In the genomic region with DNA sequence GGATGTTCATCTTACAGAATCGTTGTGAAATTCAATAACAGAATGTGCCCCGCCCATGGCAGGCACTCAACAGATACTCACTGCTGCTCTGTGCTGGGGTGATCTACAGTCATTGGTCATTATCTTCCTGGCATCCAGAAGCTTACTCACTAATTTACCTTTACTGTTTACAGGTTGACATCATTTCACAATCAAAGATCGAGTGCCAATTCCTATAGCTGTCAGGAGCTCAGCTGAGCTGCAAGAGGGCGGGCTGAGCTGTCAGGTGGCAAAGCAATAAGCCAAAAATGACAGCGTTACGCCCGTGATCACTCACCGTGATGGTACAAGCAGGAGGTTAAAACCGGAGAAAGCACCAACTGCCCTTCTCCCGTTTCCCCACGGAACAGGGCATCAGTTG, we compare ENCODE assay signal across 14 cellular contexts. TPM values are rescaled to one million over a fixed set of nuclear protein-coding genes. Genes with fewer than 3 reads are reported as not detected.
DNase-seq lines count a peak whose midpoint lies in the region; TF ChIP-seq lines count a peak whose summit lies in the region.
"Had no signal": no experiment of that assay in that cellular context is flagged by ENCODE, and none has a peak within 500 bp of the region (broad histone marks: within the 10 kb centered on the region; RNA-seq: fewer than 3 reads in every experiment).

No MANE protein-coding gene starts in this region.

- H3K4me1 Mint-ChIP-seq in endodermal cell: no peaks in the 10 kb centered on the region

- H4K8ac ChIP-seq in mesenchymal stem cell (ENCODE audit: low read length): no peak overlapping the region

- no peak for TF ChIP-seq CTCF in endodermal cell (conservative IDR thresholded peaks at IDR 0.05)

- H3K14ac ChIP-seq in mesenchymal stem cell (ENCODE audit: low read length in 2 of 2): no peak overlapping the region

- H3K4me1 ChIP-seq in Karpas-422 (ENCODE audit: low read length): no peaks in the 10 kb centered on the region
- H3K4me1 ChIP-seq in mesenchymal stem cell (ENCODE audit: control insufficient read depth, insufficient read depth, low read depth, low read length): peaks cover 2% of the 10 kb centered on the region
- H3K4me1 ChIP-seq in endodermal cell (ENCODE audit: control insufficient read depth, insufficient read depth, low read length): no peaks in the 10 kb centered on the region

- no peaks in the 10 kb centered on the region for H3K79me1 ChIP-seq in mesenchymal stem cell (replicated peaks; ENCODE audit: low read length, poor library complexity, severe bottlenecking)

- no peaks in the 10 kb centered on the region for H3K9me3 ChIP-seq in Karpas-422 (ENCODE audit: low read length)
- H3K9me3 ChIP-seq in mesenchymal stem cell (ENCODE audit: control insufficient read depth, low read length): no peaks in the 10 kb centered on the region
- H3K9me3 ChIP-seq in endodermal cell (ENCODE audit: control insufficient read depth, low read length): no peaks in the 10 kb centered on the region

- no peak overlapping the region for H3K4me2 ChIP-seq in Karpas-422 (ENCODE audit: low read depth, low read length, poor library complexity, severe bottlenecking)
- no peak overlapping the region for H3K4me2 ChIP-seq in mesenchymal stem cell (ENCODE audit: low read length, poor library complexity, severe bottlenecking)

- H3K27ac Mint-ChIP-seq in endodermal cell: no peak overlapping the region
- H3K27ac Mint-ChIP-seq: activated naive CD4-positive, alpha-beta T cell treated with anti-CD3 and anti-CD28 coated beads for 36 hours; stimulated activated naive CD8-positive, alpha-beta T cell treated with anti-CD3 and anti-CD28 coated beads, Interleukin-15, amount 100 ng/mL, for 72 hours had no signal

- H3K79me2 ChIP-seq in Karpas-422 (ENCODE audit: low read length): no peaks in the 10 kb centered on the region

- H3K9ac ChIP-seq in Karpas-422 (ENCODE audit: low read length) (no peak overlapping the region), mesenchymal stem cell (ENCODE audit: low read length) (no peak overlapping the region), endodermal cell (ENCODE audit: extremely low read depth, low read length, poor library complexity, severe bottlenecking) (no peak overlapping the region)

- H2BK120ac ChIP-seq in mesenchymal stem cell (ENCODE audit: low read depth, low read length): no peak overlapping the region

- H2AFZ ChIP-seq in Karpas-422 (ENCODE audit: low read length): no peak overlapping the region
- H2AFZ ChIP-seq in mesenchymal stem cell (ENCODE audit: low read depth, low read length): no peak overlapping the region

- no peaks in the 10 kb centered on the region for H3K36me3 Mint-ChIP-seq in endodermal cell (ENCODE audit: low read depth)

- no peak overlapping the region for H2BK12ac ChIP-seq in mesenchymal stem cell (ENCODE audit: low read length in 2 of 2)

- WGBS in mesenchymal stem cell: 90% methylated on average over 11 of the region's 11 CpGs
- 90% methylated on average over 11 of the region's 11 CpGs for WGBS in endodermal cell (ENCODE audit: insufficient coverage in 1 of 2, insufficient read length in 1 of 2), 2 experiments

- no peak overlapping the region for H3K23ac ChIP-seq in mesenchymal stem cell (ENCODE audit: low read length in 2 of 2)

- H3K4me3 Mint-ChIP-seq in endodermal cell: no peak overlapping the region
- H3K4me3 Mint-ChIP-seq: activated naive CD4-positive, alpha-beta T cell treated with anti-CD3 and anti-CD28 coated beads for 36 hours; stimulated activated naive CD8-positive, alpha-beta T cell treated with anti-CD3 and anti-CD28 coated beads, Interleukin-15, amount 100 ng/mL, for 72 hours had no signal

- no peak overlapping the region for H3K4ac ChIP-seq in mesenchymal stem cell (ENCODE audit: low read depth in 1 of 2, low read length in 2 of 2)

- H2BK15ac ChIP-seq in mesenchymal stem cell (ENCODE audit: low read depth, poor library complexity, severe bottlenecking): peak overlapping the region; percentile 26

- no peak overlapping the region for H2BK5ac ChIP-seq in mesenchymal stem cell (ENCODE audit: low read depth, low read length, poor library complexity, severe bottlenecking)

- H3K9me3 Mint-ChIP-seq in endodermal cell: peaks cover 4% of the 10 kb centered on the region
- H3K9me3 Mint-ChIP-seq: activated naive CD4-positive, alpha-beta T cell treated with anti-CD3 and anti-CD28 coated beads for 36 hours; stimulated activated naive CD8-positive, alpha-beta T cell treated with anti-CD3 and anti-CD28 coated beads, Interleukin-15, amount 100 ng/mL, for 72 hours had no signal

- H3K36me3 ChIP-seq in Karpas-422 (ENCODE audit: insufficient read depth, low read length): no peaks in the 10 kb centered on the region
- H3K36me3 ChIP-seq in mesenchymal stem cell (ENCODE audit: control insufficient read depth in 1 of 2, insufficient read depth in 2 of 2, low read depth in 1 of 2, low read length in 2 of 2): no peaks in the 10 kb centered on the region
- H3K36me3 ChIP-seq in endodermal cell (ENCODE audit: control insufficient read depth, insufficient read depth, low read length): no peaks in the 10 kb centered on the region

- no peaks in the 10 kb centered on the region for H3K27me3 ChIP-seq in Karpas-422 (ENCODE audit: low read length)
- peaks cover 0 to 10% of the 10 kb centered on the region in 2 experiments for H3K27me3 ChIP-seq in mesenchymal stem cell (ENCODE audit: control insufficient read depth in 1 of 2, insufficient read depth in 1 of 2, low read length in 2 of 2)
- H3K27me3 ChIP-seq in endodermal cell (ENCODE audit: control insufficient read depth, insufficient read depth, low read length, poor library complexity, severe bottlenecking): no peaks in the 10 kb centered on the region

- no peak overlapping the region for H3K4me3 ChIP-seq in Karpas-422 (ENCODE audit: low read length)
- no peak overlapping the region for H3K4me3 ChIP-seq in mesenchymal stem cell (ENCODE audit: insufficient read depth in 1 of 2, low read depth in 1 of 2, low read length in 2 of 2)
- H3K4me3 ChIP-seq in endodermal cell (ENCODE audit: low read length): no peak overlapping the region

- H3K9me2 ChIP-seq in Karpas-422 (replicated peaks; ENCODE audit: insufficient read depth, low read length): no peaks in the 10 kb centered on the region

- DNase-seq in COR-L47 (lab: John Stamatoyannopoulos, UW) (peak; percentile 18), Karpas-422 (peak; percentile 23), SW480 (ENCODE audit: low spot score) (peak; percentile 39), mesenchymal stem cell (no peak), inferior parietal cortex (ENCODE audit: extremely low spot score) (no peak), endodermal cell (no peak), NCI-H524 (lab: John Stamatoyannopoulos, UW) (no peak)
- DNase-seq: activated CD8-positive, alpha-beta memory T cell treated with anti-CD3 and anti-CD28 coated beads, Interleukin-2, amount 50 U/mL, for 48 hours; activated naive CD4-positive, alpha-beta T cell treated with anti-CD3 and anti-CD28 coated beads for 36 hours; DMS79 treated with DMSO at 0.1 percent for 48 hours; NK-92 treated with Interleukin-12 subunit alpha and Interleukin-12 subunit beta, amount 100 ng/mL, for 24 hours; SHP77 treated with DMSO at 0.1 percent for 48 hours; stimulated activated CD4-positive, alpha-beta T cell treated with anti-CD3 and anti-CD28 coated beads, Interleukin-15, amount 100 ng/mL, for 24 hours; stimulated activated naive CD8-positive, alpha-beta T cell treated with anti-CD3 and anti-CD28 coated beads, Interleukin-15, amount 100 ng/mL, for 72 hours had no signal

- no peaks in the 10 kb centered on the region for H4K20me1 ChIP-seq in Karpas-422 (ENCODE audit: insufficient read depth, low read depth, low read length)

- H2AK5ac ChIP-seq in mesenchymal stem cell (ENCODE audit: low read length, severe bottlenecking): no peak overlapping the region

- no peak overlapping the region for H3K27ac ChIP-seq in Karpas-422 (ENCODE audit: low read length)
- no peak overlapping the region for H3K27ac ChIP-seq in mesenchymal stem cell (ENCODE audit: low read length, poor library complexity, severe bottlenecking)
- no peak overlapping the region for H3K27ac ChIP-seq in endodermal cell (ENCODE audit: low read depth, low read length)

- H4K91ac ChIP-seq in mesenchymal stem cell (ENCODE audit: low read length): no peak overlapping the region

- no peak overlapping the region for H3K18ac ChIP-seq in mesenchymal stem cell (ENCODE audit: low read depth in 1 of 2, low read length in 2 of 2)

- no peaks in the 10 kb centered on the region for H3K27me3 Mint-ChIP-seq in endodermal cell (ENCODE audit: insufficient read depth)
- H3K27me3 Mint-ChIP-seq: stimulated activated naive CD8-positive, alpha-beta T cell treated with anti-CD3 and anti-CD28 coated beads, Interleukin-15, amount 100 ng/mL, for 72 hours had no signal

RNA-seq across cellular contexts. Expression of a gene that starts 51.2 kb away (rescaled TPM):
- 2.6 TPM in 1 of 2 replicates, not detected in the other for total RNA-seq in Karpas-422 (2014; rRNA removed; shearing (Covaris generic); ENCODE audit: low replicate concordance)
- 137 TPM for polyA plus RNA-seq in mesenchymal stem cell (2013, experiment 1 of 2)
- polyA plus RNA-seq in mesenchymal stem cell (2013, experiment 2 of 2): 138 TPM
- 10 to 100 TPM; 36.6 to 62.9 TPM for total RNA-seq in endodermal cell
- polyA plus RNA-seq in endodermal cell (2013, experiment 1 of 2): 85.2 TPM
- polyA plus RNA-seq in endodermal cell (2013, experiment 2 of 2): 71.3 TPM

Comparison
In these comparisons a context has a peak if more than half of its experiments do, and no peak if none do; other contexts are left out.
1. DNase-seq: peak in COR-L47 (single experiment), Karpas-422 (single experiment) and SW480 (single experiment); none in mesenchymal stem cell (single experiment), inferior parietal cortex (single experiment), endodermal cell (single experiment) and NCI-H524 (0 of 2).
2. RNA of a gene that starts 51.2 kb away (total RNA-seq): 36.6 to 62.9 TPM in endodermal cell; 2.6 TPM in Karpas-422; every median in the first group is over 10 times any median in the second.